In the genomic region with DNA sequence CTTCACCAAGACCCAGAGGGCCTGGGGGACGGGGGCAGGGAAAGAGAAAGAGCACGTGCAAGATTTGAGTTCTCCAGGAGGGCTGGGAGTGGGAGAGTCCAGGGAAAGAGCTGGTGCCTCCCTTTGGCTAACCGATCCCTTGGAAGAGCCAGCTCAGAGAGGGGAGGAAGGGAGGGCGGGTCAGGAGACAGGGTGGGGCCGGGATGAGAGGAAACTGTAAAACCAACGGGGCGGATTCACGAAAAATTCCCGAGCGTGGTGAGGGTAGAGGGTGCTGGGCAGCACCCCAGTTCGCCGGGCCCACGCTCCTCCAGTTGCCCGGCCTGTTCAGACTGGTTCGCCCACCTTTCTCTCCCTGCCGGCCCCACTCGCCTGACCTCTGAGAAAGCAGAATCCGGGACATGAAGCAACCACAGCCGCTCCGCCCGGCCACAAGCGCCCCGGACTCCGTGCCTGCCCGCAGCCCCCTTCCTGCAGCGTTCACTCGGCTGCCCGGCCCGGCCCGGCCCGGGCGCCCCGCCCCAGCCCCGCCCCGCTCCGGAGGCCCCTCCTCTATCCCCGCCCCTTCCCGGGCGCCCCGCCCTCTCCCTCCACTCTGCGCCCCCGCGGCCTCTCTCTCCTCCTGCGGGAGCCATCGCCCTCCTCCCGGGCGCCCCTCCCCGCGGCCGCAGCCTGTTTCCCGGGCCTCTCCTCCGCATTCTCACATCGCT, we compare ENCODE assay signal across 8 cellular contexts.
DNase-seq lines count a peak whose midpoint lies in the region; ATAC-seq and FAIRE-seq lines count a peak whose summit lies in the region.

No MANE protein-coding gene starts in this region.

- DNase-seq in GM18507 (ENCODE audit: extremely low spot score, insufficient read length, low read depth) = peak; percentile 56
- DNase-seq in NCI-H510A (lab: John Stamatoyannopoulos, UW) = peak; percentile 68
- peak; percentile 19 to 40 for DNase-seq in activated CD8-positive, alpha-beta memory T cell treated with anti-CD3 and anti-CD28 coated beads for 4 hours (ENCODE audit: low read depth in 2 of 2)
- DNase-seq in effector memory CD4-positive, alpha-beta T cell = peak; percentile 50 to 59 (median 53)
- DNase-seq in medulla oblongata (ENCODE audit: extremely low spot score) = peak; percentile 72
- DNase-seq in stimulated activated CD4-positive, alpha-beta T cell treated with anti-CD3 and anti-CD28 coated beads, TNF-alpha, amount 100 ng/mL, for 4 hours (ENCODE audit: low read depth in 3 of 3) = peak; percentile 41 to 57 (median 54)
- no peak for DNase-seq in NCI-H2081 treated with DMSO at 0.1 percent for 48 hours (lab: John Stamatoyannopoulos, UW)

- H3K4me1 ChIP-seq in effector memory CD4-positive, alpha-beta T cell (ENCODE audit: control insufficient read depth, insufficient read depth, low read length, poor library complexity, severe bottlenecking) = peaks cover 7% of the 10 kb centered on the region

- no peak overlapping the region for H3K27ac ChIP-seq in effector memory CD4-positive, alpha-beta T cell (ENCODE audit: insufficient read depth, low read length, poor library complexity, severe bottlenecking)

- FAIRE-seq in GM18507 (lab: Jason Lieb, UNC) = no peak

- H3K4me3 ChIP-seq in effector memory CD4-positive, alpha-beta T cell (ENCODE audit: insufficient read depth, low read depth, low read length, poor library complexity, severe bottlenecking) = peak overlapping the region; percentile 42

- H3K9me3 ChIP-seq in effector memory CD4-positive, alpha-beta T cell (ENCODE audit: control insufficient read depth, low read length) = no peaks in the 10 kb centered on the region

- peak; percentile 78 for ATAC-seq in HG03066 (IDR thresholded peaks at IDR 0.05; ENCODE audit: low read depth, unreplicated experiment)

- H3K36me3 ChIP-seq in effector memory CD4-positive, alpha-beta T cell (ENCODE audit: control insufficient read depth, insufficient read depth, low read length) = no peaks in the 10 kb centered on the region

- peaks cover 3% of the 10 kb centered on the region for H3K27me3 ChIP-seq in effector memory CD4-positive, alpha-beta T cell (replicated peaks; ENCODE audit: control insufficient read depth, insufficient read depth, low read length, poor library complexity, severe bottlenecking)
